In the genomic region with DNA sequence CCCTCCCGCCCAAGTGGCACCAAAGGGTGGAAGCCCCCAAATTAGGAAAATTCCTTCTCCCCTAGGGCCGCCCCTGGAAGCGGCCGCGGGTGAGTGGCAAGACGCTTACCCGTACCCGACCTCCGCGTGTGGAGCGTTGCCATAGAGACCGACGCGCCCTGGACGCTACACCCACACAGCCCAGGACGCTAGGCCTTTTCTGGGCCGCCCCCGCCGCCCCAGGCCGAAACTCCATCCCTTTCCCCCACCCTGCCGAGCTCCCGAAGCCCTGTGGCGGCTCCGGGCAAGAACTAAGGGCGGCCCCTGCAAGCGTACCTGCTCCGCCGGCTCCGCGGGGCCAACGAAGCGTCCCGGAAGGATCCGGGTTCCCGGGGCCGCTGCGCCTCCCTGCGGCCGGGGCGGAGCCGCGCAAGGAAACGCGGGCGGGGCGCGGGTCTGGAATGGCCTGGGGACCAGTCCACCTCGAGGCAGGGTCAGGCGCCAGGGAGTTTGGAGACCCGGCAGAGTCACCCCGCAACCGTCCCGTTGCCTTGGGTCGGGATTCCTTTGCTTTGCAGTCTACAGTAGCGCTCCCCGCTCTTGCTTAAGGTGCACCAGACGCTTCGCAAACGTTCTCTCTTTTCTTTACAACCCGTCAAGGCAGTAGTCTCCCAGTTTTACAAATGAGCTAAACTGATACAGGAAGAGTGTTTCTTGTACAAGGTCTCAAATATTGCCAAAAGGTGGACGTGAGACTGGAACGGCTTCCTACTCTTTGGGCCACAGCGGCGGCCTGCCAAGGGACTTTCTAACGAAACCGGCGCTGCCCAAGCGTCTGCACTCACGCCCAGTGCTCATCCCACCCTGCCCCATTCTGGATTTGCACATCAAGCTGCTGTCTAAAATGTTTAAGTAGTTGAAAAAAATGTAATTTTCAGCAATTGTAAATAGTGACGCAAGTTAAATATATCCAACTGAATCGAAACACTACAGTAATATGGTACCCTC, we compare ENCODE assay signal across 9 cellular contexts. TPM values are rescaled to one million over a fixed set of nuclear protein-coding genes. Genes with fewer than 3 reads are reported as not detected.
DNase-seq lines count a peak whose midpoint lies in the region; ATAC-seq and TF ChIP-seq lines count a peak whose summit lies in the region.
"Had no signal": no experiment of that assay in that cellular context is flagged by ENCODE, and none has a peak within 500 bp of the region (broad histone marks: within the 10 kb centered on the region; RNA-seq: fewer than 3 reads in every experiment).

A gene with protein sequence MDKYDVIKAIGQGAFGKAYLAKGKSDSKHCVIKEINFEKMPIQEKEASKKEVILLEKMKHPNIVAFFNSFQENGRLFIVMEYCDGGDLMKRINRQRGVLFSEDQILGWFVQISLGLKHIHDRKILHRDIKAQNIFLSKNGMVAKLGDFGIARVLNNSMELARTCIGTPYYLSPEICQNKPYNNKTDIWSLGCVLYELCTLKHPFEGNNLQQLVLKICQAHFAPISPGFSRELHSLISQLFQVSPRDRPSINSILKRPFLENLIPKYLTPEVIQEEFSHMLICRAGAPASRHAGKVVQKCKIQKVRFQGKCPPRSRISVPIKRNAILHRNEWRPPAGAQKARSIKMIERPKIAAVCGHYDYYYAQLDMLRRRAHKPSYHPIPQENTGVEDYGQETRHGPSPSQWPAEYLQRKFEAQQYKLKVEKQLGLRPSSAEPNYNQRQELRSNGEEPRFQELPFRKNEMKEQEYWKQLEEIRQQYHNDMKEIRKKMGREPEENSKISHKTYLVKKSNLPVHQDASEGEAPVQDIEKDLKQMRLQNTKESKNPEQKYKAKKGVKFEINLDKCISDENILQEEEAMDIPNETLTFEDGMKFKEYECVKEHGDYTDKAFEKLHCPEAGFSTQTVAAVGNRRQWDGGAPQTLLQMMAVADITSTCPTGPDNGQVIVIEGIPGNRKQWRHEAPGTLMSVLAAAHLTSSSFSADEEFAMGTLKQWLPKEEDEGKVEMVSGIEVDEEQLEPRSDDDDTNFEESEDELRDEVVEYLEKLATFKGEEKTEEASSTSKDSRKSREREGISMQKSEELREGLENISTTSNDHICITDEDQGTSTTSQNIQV (minus strand): TSS at position 360 of the 987 bp plus-strand sequence. CDS start 1,591 bp downstream, outside the sequence.

- H4K8ac ChIP-seq in neuronal stem cell (ENCODE audit: low read depth, low read length): no peak within 1 kb of the TSS

- peak; percentile 74 for ATAC-seq in GM19395 (IDR thresholded peaks at IDR 0.05; ENCODE audit: unreplicated experiment)
- peak; percentile 74 for ATAC-seq in HG03521 (IDR thresholded peaks at IDR 0.05; ENCODE audit: unreplicated experiment)
- peak; percentile 85 for ATAC-seq in gastroesophageal sphincter

- H3K9ac ChIP-seq in neuronal stem cell (ENCODE audit: low read depth, low read length, poor library complexity): peak within 1 kb of the TSS; percentile 50

- no peak within 1 kb of the TSS for H2BK120ac ChIP-seq in neuronal stem cell (ENCODE audit: low read depth, low read length)

- WGBS in gastroesophageal sphincter (ENCODE audit: low coverage in 1 of 2), 2 donors: 47 to 64% methylated on average over 11 to 15 of the region's 71 CpGs
- WGBS in neuronal stem cell (ENCODE audit: extremely low coverage in 2 of 2, insufficient read length in 2 of 2, insufficient replicate concordance in 1 of 2), 2 donors: no CpG with 5 or more reads among the region's 71 CpGs
- 28% methylated on average over 28 of the region's 71 CpGs for WGBS in suprapubic skin

- peaks cover 0 to 26% (median 4%) of the 10 kb centered on the region in 3 donors for H3K4me1 ChIP-seq in gastroesophageal sphincter
- H3K4me1 ChIP-seq in neuronal stem cell (ENCODE audit: control insufficient read depth in 2 of 2, insufficient read depth in 1 of 2, low read depth in 1 of 2, low read length in 2 of 2): peaks cover 3 to 7% of the 10 kb centered on the region in 2 donors
- peaks cover 23% of the 10 kb centered on the region for H3K4me1 ChIP-seq in suprapubic skin

- no peak within 1 kb of the TSS for H2BK12ac ChIP-seq in neuronal stem cell (ENCODE audit: low read length)

- H2AFZ ChIP-seq in neuronal stem cell (ENCODE audit: low read length): peak within 1 kb of the TSS; percentile 99

- H3K9me3 ChIP-seq in gastroesophageal sphincter (no peaks in the 10 kb centered on the region), neuronal stem cell (replicated peaks in 1 of 2; ENCODE audit: control insufficient read depth in 2 of 2, insufficient read depth in 1 of 2, low read depth in 1 of 2, low read length in 2 of 2) (peaks cover 2 to 9% of the 10 kb centered on the region in 2 donors), suprapubic skin (no peaks in the 10 kb centered on the region)

- TF ChIP-seq EP300 in gastroesophageal sphincter (IDR thresholded peaks at IDR 0.05) (no peak), suprapubic skin (IDR thresholded peaks at IDR 0.05) (no peak)

- no peaks in the 10 kb centered on the region for H3K79me1 ChIP-seq in neuronal stem cell (ENCODE audit: low read depth, low read length)

- H3K14ac ChIP-seq in neuronal stem cell (ENCODE audit: low read length): no peak within 1 kb of the TSS

- no peaks in the 10 kb centered on the region for H3K27me3 ChIP-seq in gastroesophageal sphincter
- H3K27me3 ChIP-seq in neuronal stem cell (ENCODE audit: control insufficient read depth in 3 of 3, insufficient read depth in 3 of 3, low read depth in 1 of 3, low read length in 3 of 3): no peaks in the 10 kb centered on the region
- H3K27me3 ChIP-seq in suprapubic skin: no peaks in the 10 kb centered on the region

- TF ChIP-seq CTCF in gastroesophageal sphincter (IDR thresholded peaks at IDR 0.05) (peak; percentile 47 to 92 (median 70)), suprapubic skin (IDR thresholded peaks at IDR 0.05) (peak; percentile 30 to 74)

- H2AK5ac ChIP-seq in neuronal stem cell (ENCODE audit: low read depth, low read length): no peak within 1 kb of the TSS

- H3K4me3 ChIP-seq in gastroesophageal sphincter (peak within 1 kb of the TSS; percentile 37 to 67), neuronal stem cell (ENCODE audit: low read length in 2 of 2) (peak within 1 kb of the TSS; percentile 54 to 82), suprapubic skin (peak within 1 kb of the TSS; percentile 81)

- no peak within 1 kb of the TSS for H4K91ac ChIP-seq in neuronal stem cell (ENCODE audit: low read depth, low read length, poor library complexity)

- H3K36me3 ChIP-seq in gastroesophageal sphincter (peaks cover 0 to 34% of the 10 kb centered on the region in 2 donors), neuronal stem cell (replicated peaks in 1 of 2; ENCODE audit: control insufficient read depth in 2 of 2, insufficient read depth in 2 of 2, low read length in 2 of 2) (peaks cover 13 to 35% of the 10 kb centered on the region in 2 donors), suprapubic skin (peaks cover 34% of the 10 kb centered on the region)

- TF ChIP-seq POLR2A in gastroesophageal sphincter (IDR thresholded peaks at IDR 0.05) (no peak), suprapubic skin (IDR thresholded peaks at IDR 0.05) (no peak)

- H3K27ac ChIP-seq in gastroesophageal sphincter (peak within 1 kb of the TSS in 3 of 4 donors; percentile 21 to 63 (median 55)), neuronal stem cell (replicated peaks; ENCODE audit: low read length) (no peak within 1 kb of the TSS), suprapubic skin (no peak within 1 kb of the TSS)
- H3K27ac ChIP-seq: epithelial cell of prostate had no signal

- peak within 1 kb of the TSS; percentile 96 for H3K4me2 ChIP-seq in neuronal stem cell (ENCODE audit: insufficient read depth, low read length, poor library complexity, severe bottlenecking)

- H3K4ac ChIP-seq in neuronal stem cell (ENCODE audit: low read length): no peak within 1 kb of the TSS

- peak within 1 kb of the TSS; percentile 84 for H3K18ac ChIP-seq in neuronal stem cell (ENCODE audit: low read length)

- no peak within 1 kb of the TSS for H2BK15ac ChIP-seq in neuronal stem cell (ENCODE audit: low read length)

- no peak within 1 kb of the TSS for H2BK5ac ChIP-seq in neuronal stem cell (ENCODE audit: low read length)

- no peak within 1 kb of the TSS for H3K23ac ChIP-seq in neuronal stem cell (ENCODE audit: low read depth, low read length, poor library complexity)

- DNase-seq in CMK (ENCODE audit: low read depth) (peak; percentile 17), RPMI7951 (ENCODE audit: low read depth) (peak; percentile 43), neuronal stem cell (ENCODE audit: low spot score) (peak; percentile 73), suprapubic skin (ENCODE audit: low spot score in 2 of 2) (peak; percentile 74 to 78)
- peak; percentile 17 for DNase-seq in activated gamma-delta T cell treated with anti-CD3 and anti-CD28 coated beads, Interleukin-2, amount 50 U/mL, for 16 hours (ENCODE audit: low read depth)

RNA-seq across cellular contexts. Expression of the gene that starts here (rescaled TPM):
- total RNA-seq in RPMI7951 (2014; rRNA removed; shearing (Covaris generic)): not detected in 2 replicates
- total RNA-seq in gastroesophageal sphincter (under 1 TPM in 3 of 4 donors, not detected in 1; 0.12 to 0.35 (median 0.27) TPM), suprapubic skin (under 1 TPM in 3 of 4 donors, not detected in 1; 0.38 to 0.51 (median 0.42) TPM)
- 0.18 TPM for polyA plus RNA-seq in neuronal stem cell (2013, experiment 1 of 2)
- polyA plus RNA-seq in neuronal stem cell (2013, experiment 2 of 2): 0.18 TPM

Comparison
In these comparisons a context has a peak if more than half of its experiments do, and no peak if none do; other contexts are left out.
1. Peak in DNase-seq in RPMI7951; RNA of the gene not detected or under 1 TPM.
2. Peak in ATAC-seq, H3K4me3 ChIP-seq and H3K27ac ChIP-seq in gastroesophageal sphincter; RNA of the gene not detected or under 1 TPM.
3. Peak in DNase-seq and H3K4me3 ChIP-seq in suprapubic skin; RNA of the gene not detected or under 1 TPM.
4. DNase-seq: peak in every context shown above with its lines; median percentile 76 in suprapubic skin; 73 in neuronal stem cell; 43 in RPMI7951; 17 in CMK; 17 in activated gamma-delta T cell treated with anti-CD3 and anti-CD28 coated beads, Interleukin-2, amount 50 U/mL, for 16 hours.